In the genomic region with DNA sequence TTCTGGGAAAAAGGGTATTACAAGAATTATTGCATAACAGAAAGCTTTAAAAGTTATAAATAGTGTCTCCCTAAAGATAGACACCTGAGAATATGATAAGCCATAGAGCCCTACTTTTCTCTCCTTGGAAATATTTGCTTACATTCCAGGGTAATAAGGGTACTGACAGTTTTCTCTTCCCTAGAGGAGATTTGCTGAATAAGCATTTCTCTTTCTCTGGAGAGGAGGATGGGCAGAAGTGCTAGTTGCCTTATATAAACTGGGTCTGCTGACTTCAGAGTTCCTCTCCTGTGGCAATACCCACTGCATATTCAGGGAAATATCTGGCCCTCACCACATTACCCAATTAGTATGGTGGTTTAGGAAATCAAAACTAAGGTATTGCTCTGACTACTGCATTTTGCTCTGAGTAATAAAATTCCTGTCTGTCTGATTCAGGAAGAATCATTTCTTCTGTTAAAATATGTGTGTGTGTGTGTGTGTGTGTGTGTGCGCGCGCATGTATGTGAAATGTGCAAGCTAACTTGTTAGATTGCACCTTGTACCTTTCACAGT, we compare ENCODE assay signal across 21 cellular contexts.
A peak's percentile ranks its signal among the peaks of the same experiment; 100 is the strongest.
DNase-seq lines count a peak whose midpoint lies in the region; ATAC-seq, FAIRE-seq and TF ChIP-seq lines count a peak whose summit lies in the region.
"Had no signal": no experiment of that assay in that cellular context is flagged by ENCODE, and none has a peak within 500 bp of the region (broad histone marks: within the 10 kb centered on the region; RNA-seq: fewer than 3 reads in every experiment).

No MANE protein-coding gene starts in this region.

- H2BK5ac ChIP-seq in H1 (ENCODE audit: low read depth, low read length), result no peak overlapping the region

- H4K8ac ChIP-seq in H1 (ENCODE audit: extremely low read depth, insufficient read depth, low read length), result no peak overlapping the region

- no peaks in the 10 kb centered on the region for H3K36me3 Mint-ChIP-seq in natural killer cell
- H3K36me3 Mint-ChIP-seq: IgD-negative memory B cell had no signal

- no peak overlapping the region for H2BK20ac ChIP-seq in H1 (ENCODE audit: low read length)

- no peak for TF ChIP-seq RAD21 in H1 (IDR thresholded peaks at IDR 0.05 in 1 of 2, conservative IDR thresholded peaks at IDR 0.05 in 1 of 2; ENCODE audit: low read depth in 2 of 2, low read length in 2 of 2)

- H3K9ac ChIP-seq in PC-3 (ENCODE audit: low read length) (no peak overlapping the region), H1 (replicated peaks in 1 of 4; ENCODE audit: extremely low read depth in 1 of 4, low read depth in 3 of 4, low read length in 3 of 4) (no peak overlapping the region)

- H2AFZ ChIP-seq in PC-3 (ENCODE audit: low read length) (no peak overlapping the region), H1 (ENCODE audit: low read length) (no peak overlapping the region)

- POLR2A ChIA-PET in PC-3 (lab: Charles Lee; ENCODE audit: unreplicated experiment) (no interaction called here), H1 (lab: Charles Lee; ENCODE audit: partially characterized antibody) (no interaction called here)

- H4K91ac ChIP-seq in H1 (replicated peaks; ENCODE audit: insufficient read length, low read length), result no peak overlapping the region

- no peaks in the 10 kb centered on the region for H3K4me1 ChIP-seq in PC-3 (ENCODE audit: insufficient read depth, low read length)
- no peaks in the 10 kb centered on the region for H3K4me1 ChIP-seq in H1 (replicated peaks in 1 of 4; ENCODE audit: control insufficient read depth in 3 of 4, insufficient read depth in 4 of 4, low read length in 3 of 4)
- H3K4me1 ChIP-seq: BE2C, colonic mucosa, gastroesophageal sphincter had no signal

- no peak for ATAC-seq in PC-3
- ATAC-seq in HG03354 (IDR thresholded peaks at IDR 0.05; ENCODE audit: poor library complexity, severe bottlenecking, unreplicated experiment), result no peak
- no peak for ATAC-seq in natural killer cell
- ATAC-seq: gastroesophageal sphincter, Right ventricle myocardium inferior had no signal

- no peak overlapping the region for H2BK120ac ChIP-seq in H1 (replicated peaks; ENCODE audit: low read depth, low read length)

- no peaks in the 10 kb centered on the region for H3F3A ChIP-seq in PC-3 (ENCODE audit: low read length, unreplicated experiment)

- H3K79me2 ChIP-seq in PC-3 (ENCODE audit: low read length), result no peaks in the 10 kb centered on the region
- no peaks in the 10 kb centered on the region for H3K79me2 ChIP-seq in H1 (ENCODE audit: control insufficient read depth in 1 of 2, insufficient read depth in 2 of 2, low read length in 2 of 2)

- no peak overlapping the region for H2AK5ac ChIP-seq in H1 (ENCODE audit: low read depth, low read length)

- no peak overlapping the region for H3K18ac ChIP-seq in H1 (ENCODE audit: extremely low read depth, low read length)

- no peak overlapping the region for H2BK12ac ChIP-seq in H1 (ENCODE audit: low read depth, low read length)

- H3K27ac ChIP-seq in PC-3 (ENCODE audit: low read length) (no peak overlapping the region), H1 (ENCODE audit: low read depth, low read length) (no peak overlapping the region)
- H3K27ac ChIP-seq: colonic mucosa, gastroesophageal sphincter had no signal

- H3K4me2 ChIP-seq in PC-3 (ENCODE audit: low read length) (no peak overlapping the region), H1 (ENCODE audit: insufficient read depth in 1 of 2, low read depth in 2 of 2, low read length in 2 of 2) (no peak overlapping the region)
- H3K4me2 ChIP-seq: smooth muscle cell had no signal

- H3K4ac ChIP-seq in H1 (replicated peaks; ENCODE audit: insufficient read length, low read depth, low read length), result no peak overlapping the region

- CTCF ChIA-PET in PC-3 (lab: Charles Lee), result no interaction called here
- CTCF ChIA-PET in H1 (lab: Charles Lee; ENCODE audit: partially characterized antibody), result no interaction called here

- H3K27ac Mint-ChIP-seq in natural killer cell, result no peak overlapping the region
- H3K27ac Mint-ChIP-seq: activated CD4-positive, alpha-beta T cell treated with anti-CD3 and anti-CD28 coated beads, Interleukin-2, amount 10 ng/mL, durations not matched to agents 7 days and 5 days; IgD-negative memory B cell had no signal

- no peaks in the 10 kb centered on the region for H3K27me3 Mint-ChIP-seq in natural killer cell (ENCODE audit: low read depth in 2 of 2)
- H3K27me3 Mint-ChIP-seq: activated CD4-positive, alpha-beta T cell treated with anti-CD3 and anti-CD28 coated beads, Interleukin-2, amount 10 ng/mL, durations not matched to agents 7 days and 5 days; IgD-negative memory B cell had no signal

- H3K9me2 ChIP-seq in PC-3 (replicated peaks; ENCODE audit: low read length), result no peaks in the 10 kb centered on the region

- H4K20me1 ChIP-seq in PC-3 (ENCODE audit: low read length), result no peaks in the 10 kb centered on the region
- H4K20me1 ChIP-seq in H1 (replicated peaks in 1 of 2; ENCODE audit: control insufficient read depth in 1 of 2, insufficient read depth in 2 of 2, low read length in 2 of 2), result no peaks in the 10 kb centered on the region

- TF ChIP-seq EP300 in H1 (IDR thresholded peaks at IDR 0.05; ENCODE audit: borderline replicate concordance in 1 of 2, low read depth in 2 of 2, low read length in 2 of 2), result no peak

- no peaks in the 10 kb centered on the region for H3K4me1 Mint-ChIP-seq in natural killer cell
- H3K4me1 Mint-ChIP-seq: activated CD4-positive, alpha-beta T cell treated with anti-CD3 and anti-CD28 coated beads, Interleukin-2, amount 10 ng/mL, durations not matched to agents 7 days and 5 days had no signal

- H2BK15ac ChIP-seq in H1 (ENCODE audit: low read length), result no peak overlapping the region

- no peaks in the 10 kb centered on the region for H3K79me1 ChIP-seq in H1 (ENCODE audit: low read depth, low read length)

- no peak overlapping the region for H4K5ac ChIP-seq in H1 (ENCODE audit: insufficient read length, low read depth, low read length)

- no peak overlapping the region for H3K4me3 Mint-ChIP-seq in natural killer cell
- H3K4me3 Mint-ChIP-seq: activated CD4-positive, alpha-beta T cell treated with anti-CD3 and anti-CD28 coated beads, Interleukin-2, amount 10 ng/mL, durations not matched to agents 7 days and 5 days; IgD-negative memory B cell had no signal

- DNase-seq in GM03348 (ENCODE audit: low spot score), result peak; percentile 12
- peak; percentile 21 for DNase-seq in PC-3
- no peak for DNase-seq in H1 (ENCODE audit: low read depth in 1 of 2, low spot score in 2 of 2)
- DNase-seq in non-pigmented ciliary epithelial cell (ENCODE audit: low read depth), result peak; percentile 23
- no peak for DNase-seq in stimulated activated CD4-positive, alpha-beta T cell treated with anti-CD3 and anti-CD28 coated beads, Interleukin-4, amount 100 ng/mL, for 4 hours
- no peak for DNase-seq in HTR-8/SVneo (ENCODE audit: insufficient read length, low spot score)
- no peak for DNase-seq in natural killer cell
- DNase-seq: activated CD4-positive, alpha-beta T cell treated with anti-CD3 and anti-CD28 coated beads, Interleukin-2, amount 10 ng/mL, durations not matched to agents 7 days and 5 days; BE2C; Calu3; colonic mucosa; GF-D8; NCI-H187 treated with DMSO at 0.1 percent for 48 hours; NCI-H510A; stimulated activated CD8-positive, alpha-beta memory T cell treated with anti-CD3 and anti-CD28 coated beads, Interleukin-4, amount 100 ng/mL, for 48 hours had no signal

- no peaks in the 10 kb centered on the region for H3K9me3 ChIP-seq in PC-3 (ENCODE audit: low read length)
- no peaks in the 10 kb centered on the region for H3K9me3 ChIP-seq in H1 (ENCODE audit: insufficient read depth in 2 of 2, low read depth in 1 of 2, low read length in 1 of 2)
- H3K9me3 ChIP-seq: BE2C, colonic mucosa, gastroesophageal sphincter had no signal

- no peak overlapping the region for H3K23ac ChIP-seq in H1 (ENCODE audit: insufficient read length)

- H3K23me2 ChIP-seq in H1 (ENCODE audit: low read depth, low read length), result no peaks in the 10 kb centered on the region

- H3K27me3 ChIP-seq in PC-3 (ENCODE audit: low read length) (no peaks in the 10 kb centered on the region), H1 (replicated peaks in 1 of 4; ENCODE audit: control insufficient read depth in 3 of 4, extremely low read depth in 1 of 4, insufficient read depth in 3 of 4, low read length in 3 of 4) (no peaks in the 10 kb centered on the region)
- H3K27me3 ChIP-seq: BE2C, colonic mucosa, gastroesophageal sphincter had no signal

- H3K14ac ChIP-seq in H1 (ENCODE audit: insufficient read length), result no peak overlapping the region

- no TSS peak for BruUV-seq in PC-3 (replicated peaks; lab: Mats Ljungman, UMichigan)

- TF ChIP-seq POLR2A in H1 (IDR thresholded peaks at IDR 0.05; ENCODE audit: control extremely low read depth in 1 of 2, low read depth in 2 of 2, low read length in 2 of 2), result no peak

- TF ChIP-seq CTCF in PC-3 (conservative IDR thresholded peaks at IDR 0.05; ENCODE audit: low read depth, low read length) (no peak), H1 (IDR thresholded peaks at IDR 0.05; ENCODE audit: control extremely low read depth in 1 of 3, insufficient read depth in 1 of 3, low read depth in 1 of 3, low read length in 3 of 3) (no peak), natural killer cell (IDR thresholded peaks at IDR 0.05) (no peak)

- no peak overlapping the region for H3K56ac ChIP-seq in H1 (replicated peaks; ENCODE audit: insufficient read length, low read depth, low read length)

- no peak overlapping the region for H3K4me3 ChIP-seq in PC-3 (ENCODE audit: low read length)
- no peak overlapping the region for H3K4me3 ChIP-seq in H1 (ENCODE audit: extremely low read depth in 1 of 4, insufficient read depth in 2 of 4, low read depth in 3 of 4, low read length in 4 of 4)
- H3K4me3 ChIP-seq: colonic mucosa, gastroesophageal sphincter, lung, smooth muscle cell had no signal

- H3K36me3 ChIP-seq in PC-3 (ENCODE audit: low read depth, low read length) (no peaks in the 10 kb centered on the region), H1 (ENCODE audit: control insufficient read depth in 2 of 4, insufficient read depth in 4 of 4, low read length in 3 of 4) (no peaks in the 10 kb centered on the region)
- H3K36me3 ChIP-seq: BE2C, colonic mucosa, gastroesophageal sphincter had no signal

- H3K9me3 Mint-ChIP-seq in natural killer cell, result peaks cover 15 to 20% of the 10 kb centered on the region in 2 donors

- 88% methylated on average over 3 of the region's 3 CpGs; no CpG with 5 or more reads in 1 of the 2 experiments for WGBS in H1 (ENCODE audit: extremely low coverage in 1 of 2, insufficient coverage in 1 of 2, insufficient read length in 1 of 2, insufficient replicate concordance in 2 of 2, low coverage in 1 of 2, low lambda C conversion rate in 2 of 2, missing lambda C conversion rate in 1 of 2), 2 experiments

- no peak for FAIRE-seq in H1 (lab: Jason Lieb, UNC)
- no peak for FAIRE-seq in HTR-8/SVneo (lab: Jason Lieb, UNC)

- intact Hi-C loops in PC-3 (cut with micrococcal nuclease), result no loop called here
- intact Hi-C loops in natural killer cell (cut with micrococcal nuclease), result no loop called here

TF ChIP-seq in H1, 55 proteins besides CTCF, POLR2A, EP300 and RAD21:
- TF ChIP-seq MAFK (IDR thresholded peaks at IDR 0.05; ENCODE audit: low read depth, low read length) (peak; percentile 97), CBX8 (IDR thresholded peaks at IDR 0.05; ENCODE audit: borderline replicate concordance, low read depth, low read length) (no peak)
TF ChIP-seq in H1: peak in this region for 1.

Comparison
In these comparisons a context has a peak if more than half of its experiments do, and no peak if none do; other contexts are left out.
1. DNase-seq: peak in GM03348 (single experiment), PC-3 (single experiment) and non-pigmented ciliary epithelial cell (single experiment); none in H1 (0 of 2), stimulated activated CD4-positive, alpha-beta T cell treated with anti-CD3 and anti-CD28 coated beads, Interleukin-4, amount 100 ng/mL, for 4 hours (0 of 2), HTR-8/SVneo (single experiment) and natural killer cell (single experiment).